28 cellular contexts compared by ENCODE assay signal in genomic region chr9:126089789-126090188, GRCh38.
"Had no signal": no experiment of that assay in that cellular context is flagged by ENCODE, and none has a peak within 500 bp of the region (broad histone marks: within the 10 kb centered on the region; RNA-seq: fewer than 3 reads in every experiment).

No MANE protein-coding gene starts in this region.

- H3K4me3 ChIP-seq: left ventricle myocardium inferior, lung, neural progenitor cell, pancreas, prostate gland, sigmoid colon, spleen, suprapubic skin, thoracic aorta, tibial artery, upper lobe of right lung had no signal

- H3K9ac ChIP-seq: neural progenitor cell had no signal

- H3K36me3 ChIP-seq: left ventricle myocardium inferior, neural progenitor cell, pancreas, prostate gland, sigmoid colon, spleen, suprapubic skin, thoracic aorta, tibial artery, upper lobe of right lung had no signal

- FAIRE-seq: islet of Langerhans, pancreas, small intestine, urothelium cell line had no signal

- H3K27ac Mint-ChIP-seq: immature natural killer cell; mesothelial cell of epicardium; natural killer cell; nephron progenitor cell; neural progenitor cell; stimulated activated effector memory CD8-positive, alpha-beta T cell treated with anti-CD3 and anti-CD28 coated beads, Interleukin-12 subunit alpha, Interleukin-12 subunit beta, amount 100 ng/mL, for 72 hours; stimulated activated naive CD8-positive, alpha-beta T cell treated with anti-CD3 and anti-CD28 coated beads, Interleukin-15, Interleukin-2, amounts not matched to agents 100 ng/mL and 50 ng/mL, for 24 hours had no signal

- H3K9me3 Mint-ChIP-seq: immature natural killer cell; mesothelial cell of epicardium; natural killer cell; nephron progenitor cell; neural progenitor cell; stimulated activated effector memory CD8-positive, alpha-beta T cell treated with anti-CD3 and anti-CD28 coated beads, Interleukin-12 subunit alpha, Interleukin-12 subunit beta, amount 100 ng/mL, for 72 hours; stimulated activated naive CD8-positive, alpha-beta T cell treated with anti-CD3 and anti-CD28 coated beads, Interleukin-15, Interleukin-2, amounts not matched to agents 100 ng/mL and 50 ng/mL, for 24 hours had no signal

- H3K4me2 ChIP-seq: neural progenitor cell had no signal

- DNase-seq: hypothalamus; immature natural killer cell; left ventricle myocardium inferior; mesendoderm; naive B cell; natural killer cell; nephron progenitor cell; retina; right cardiac atrium; sigmoid colon; small intestine; spleen; stimulated activated CD4-positive, alpha-beta T cell treated with anti-CD3 and anti-CD28 coated beads, Interleukin-4, amount 100 ng/mL, for 24 hours; stimulated activated naive CD4-positive, alpha-beta T cell; tibial artery; trophoblast cell; upper lobe of right lung had no signal

- H3K36me3 Mint-ChIP-seq: immature natural killer cell; mesothelial cell of epicardium; naive B cell; natural killer cell; neural progenitor cell; stimulated activated effector memory CD8-positive, alpha-beta T cell treated with anti-CD3 and anti-CD28 coated beads, Interleukin-12 subunit alpha, Interleukin-12 subunit beta, amount 100 ng/mL, for 72 hours had no signal

- H2AFZ ChIP-seq: neural progenitor cell had no signal

- H3K4me1 ChIP-seq: left ventricle myocardium inferior, neural progenitor cell, pancreas, prostate gland, sigmoid colon, spleen, suprapubic skin, tibial artery, upper lobe of right lung had no signal

- H3K4me1 Mint-ChIP-seq: immature natural killer cell; mesothelial cell of epicardium; naive B cell; natural killer cell; neural progenitor cell; stimulated activated effector memory CD8-positive, alpha-beta T cell treated with anti-CD3 and anti-CD28 coated beads, Interleukin-12 subunit alpha, Interleukin-12 subunit beta, amount 100 ng/mL, for 72 hours had no signal

- H3K4me3 Mint-ChIP-seq: immature natural killer cell; mesothelial cell of epicardium; natural killer cell; nephron progenitor cell; neural progenitor cell; stimulated activated effector memory CD8-positive, alpha-beta T cell treated with anti-CD3 and anti-CD28 coated beads, Interleukin-12 subunit alpha, Interleukin-12 subunit beta, amount 100 ng/mL, for 72 hours; stimulated activated naive CD8-positive, alpha-beta T cell treated with anti-CD3 and anti-CD28 coated beads, Interleukin-15, Interleukin-2, amounts not matched to agents 100 ng/mL and 50 ng/mL, for 24 hours had no signal

- H3K27ac ChIP-seq: left ventricle myocardium inferior, neural progenitor cell, pancreas, prostate gland, sigmoid colon, spleen, suprapubic skin, thoracic aorta, tibial artery, upper lobe of right lung had no signal

- H3K9me3 ChIP-seq: left ventricle myocardium inferior, pancreas, prostate gland, sigmoid colon, spleen, suprapubic skin, thoracic aorta, tibial artery, upper lobe of right lung had no signal

- H3K27me3 ChIP-seq: pancreas, sigmoid colon, tibial artery, upper lobe of right lung had no signal
